In genomic region chr16:66898933-66899309, GRCh38 we compare ENCODE assay signal across 1 cellular context.
TF ChIP-seq lines count a peak whose summit lies in the region.

No MANE protein-coding gene starts in this region.

TF ChIP-seq in HEK293, 187 proteins besides CTCF, POLR2A, EP300 and RAD21 (continued from another document):
- TF ChIP-seq ZNF529 (tag by site-specific recombination; IDR thresholded peaks at IDR 0.05; ENCODE audit: insufficient replicate concordance) (no peak), ZNF292 (tag by site-specific recombination; IDR thresholded peaks at IDR 0.05; ENCODE audit: borderline replicate concordance, low read depth) (no peak), ZNF677 (tag by site-specific recombination; IDR thresholded peaks at IDR 0.05) (no peak), ZSCAN4 (tag by site-specific recombination; IDR thresholded peaks at IDR 0.05) (no peak), PATZ1 (tag by site-specific recombination; IDR thresholded peaks at IDR 0.05) (no peak), ZNF221 (tag by site-specific recombination; IDR thresholded peaks at IDR 0.05; ENCODE audit: borderline replicate concordance) (no peak), ZIC2 (tag by site-specific recombination; IDR thresholded peaks at IDR 0.05) (no peak)
TF ChIP-seq in HEK293: peak in this region for 3.
